In genomic region chr17:40322417-40323315, GRCh38 we compare ENCODE assay signal across 1 cellular context.
TF ChIP-seq lines count a peak whose summit lies in the region.

No MANE protein-coding gene starts in this region.

TF ChIP-seq in HEK293, 187 proteins besides CTCF, POLR2A, EP300 and RAD21 (continued from another document and continues in another):
- TF ChIP-seq ZNF518A (tag by site-specific recombination; conservative IDR thresholded peaks at IDR 0.05; ENCODE audit: low read depth), result peak; percentile 83
- peak; percentile 78 for TF ChIP-seq ZBTB11 (tag by site-specific recombination; conservative IDR thresholded peaks at IDR 0.05; ENCODE audit: low read depth)
- 0 out of 2 replicates have a peak, but pooled peaks have one; percentile 12 for TF ChIP-seq EGR2 (tag by site-specific recombination; IDR thresholded peaks at IDR 0.05; ENCODE audit: low read depth)
- TF ChIP-seq ZFHX2 (tag by site-specific recombination; conservative IDR thresholded peaks at IDR 0.05), result 0 out of 2 replicates have a peak, but pooled peaks have one; percentile 25
- TF ChIP-seq PRDM10 (tag by site-specific recombination; IDR thresholded peaks at IDR 0.05), result peak; percentile 93
- no peak for TF ChIP-seq ZBTB1 (tag by site-specific recombination; IDR thresholded peaks at IDR 0.05)
- TF ChIP-seq ZSCAN5A (tag by site-specific recombination; IDR thresholded peaks at IDR 0.05), result no peak
- peak; percentile 83 for TF ChIP-seq GLIS2 (tag by site-specific recombination; IDR thresholded peaks at IDR 0.05)
- TF ChIP-seq ZNF292 (tag by site-specific recombination; IDR thresholded peaks at IDR 0.05; ENCODE audit: borderline replicate concordance, low read depth), result no peak
- TF ChIP-seq ZBTB7A (tag by site-specific recombination; IDR thresholded peaks at IDR 0.05; ENCODE audit: low read depth), result peak; percentile 64
- peak; percentile 58 for TF ChIP-seq ZNF629 (tag by site-specific recombination; IDR thresholded peaks at IDR 0.05)
- no peak for TF ChIP-seq ZNF645 (tag by site-specific recombination; IDR thresholded peaks at IDR 0.05)
- TF ChIP-seq ZNF48 (tag by site-specific recombination; IDR thresholded peaks at IDR 0.05), result no peak
- 0 out of 2 replicates have a peak, but pooled peaks have one; percentile 19 for TF ChIP-seq SP3 (tag by site-specific recombination; IDR thresholded peaks at IDR 0.05)
- no peak for TF ChIP-seq ZNF26 (tag by site-specific recombination; IDR thresholded peaks at IDR 0.05)
- TF ChIP-seq ZNF19 (tag by site-specific recombination; IDR thresholded peaks at IDR 0.05; ENCODE audit: low read depth), result no peak
- no peak for TF ChIP-seq PRDM6 (tag by site-specific recombination; IDR thresholded peaks at IDR 0.05)
- TF ChIP-seq KLF17 (tag by site-specific recombination; IDR thresholded peaks at IDR 0.05), result 0 out of 2 replicates have a peak, but pooled peaks have one; percentile 22
- TF ChIP-seq ZNF302 (tag by site-specific recombination; IDR thresholded peaks at IDR 0.05; ENCODE audit: low read depth), result no peak
- no peak for TF ChIP-seq ZFP3 (tag by site-specific recombination; IDR thresholded peaks at IDR 0.05; ENCODE audit: low read depth)
- TF ChIP-seq ZSCAN23 (tag by site-specific recombination; IDR thresholded peaks at IDR 0.05), result no peak
- TF ChIP-seq PRDM4 (tag by site-specific recombination; IDR thresholded peaks at IDR 0.05), result no peak
- TF ChIP-seq MEIS1 (CRISPR knock-in tag; IDR thresholded peaks at IDR 0.05; ENCODE audit: borderline replicate concordance), result no peak
- 0 out of 2 replicates have a peak, but pooled peaks have one; percentile 11 for TF ChIP-seq ZSCAN16 (tag by site-specific recombination; IDR thresholded peaks at IDR 0.05)
- TF ChIP-seq KLF7 (tag by site-specific recombination; IDR thresholded peaks at IDR 0.05; ENCODE audit: borderline replicate concordance), result no peak
- no peak for TF ChIP-seq ZNF121 (tag by site-specific recombination; IDR thresholded peaks at IDR 0.05)
- no peak for TF ChIP-seq BCL11A (tag by site-specific recombination; IDR thresholded peaks at IDR 0.05; ENCODE audit: low read depth)
- no peak for TF ChIP-seq ZNF248 (tag by site-specific recombination; IDR thresholded peaks at IDR 0.05)
- no peak for TF ChIP-seq KLF9 (tag by site-specific recombination; IDR thresholded peaks at IDR 0.05; ENCODE audit: low read depth)
- TF ChIP-seq ZNF76 (tag by site-specific recombination; IDR thresholded peaks at IDR 0.05; ENCODE audit: borderline replicate concordance, low read depth), result peak; percentile 40; the same call in 1 of the 2 replicates
- no peak for TF ChIP-seq ZNF223 (tag by site-specific recombination; IDR thresholded peaks at IDR 0.05)
- TF ChIP-seq ZIC2 (tag by site-specific recombination; IDR thresholded peaks at IDR 0.05), result peak; percentile 45; the same call in 1 of the 2 replicates
- no peak for TF ChIP-seq ZNF521 (tag by site-specific recombination; IDR thresholded peaks at IDR 0.05)
- no peak for TF ChIP-seq ZNF626 (tag by site-specific recombination; IDR thresholded peaks at IDR 0.05)
- TF ChIP-seq ZNF266 (tag by site-specific recombination; IDR thresholded peaks at IDR 0.05; ENCODE audit: low read depth), result no peak
- TF ChIP-seq ZNF10 (tag by site-specific recombination; IDR thresholded peaks at IDR 0.05), result no peak
